9 cellular contexts compared by ENCODE assay signal in genomic region chr4:119238068-119238722, GRCh38. TPM values are rescaled to one million over a fixed set of nuclear protein-coding genes. Genes with fewer than 3 reads are reported as not detected.
DNase-seq lines count a peak whose midpoint lies in the region; ATAC-seq and TF ChIP-seq lines count a peak whose summit lies in the region.
"Had no signal": no experiment of that assay in that cellular context is flagged by ENCODE, and none has a peak within 500 bp of the region (broad histone marks: within the 10 kb centered on the region; RNA-seq: fewer than 3 reads in every experiment).

No MANE protein-coding gene starts in this region.

- H3K27ac ChIP-seq in substantia nigra (ENCODE audit: low read depth, low read length, poor library complexity, severe bottlenecking): no peak overlapping the region
- no peak overlapping the region for H3K27ac ChIP-seq in neural progenitor cell

- DNase-seq in GM10248 (ENCODE audit: extremely low spot score): peak; percentile 41
- peak; percentile 17 for DNase-seq in activated naive CD4-positive, alpha-beta T cell treated with anti-CD3 and anti-CD28 coated beads, Interleukin-2, amount 50 U/mL, for 16 hours
- no peak for DNase-seq in substantia nigra (lab: John Stamatoyannopoulos, UW)
- no peak for DNase-seq in neural progenitor cell (ENCODE audit: low spot score)
- DNase-seq in DMS53 (lab: John Stamatoyannopoulos, UW): no peak
- no peak for DNase-seq in NCI-H1048 (lab: John Stamatoyannopoulos, UW)

- H4K20me1 ChIP-seq in neural progenitor cell (ENCODE audit: low read depth): no peaks in the 10 kb centered on the region

- H3F3A ChIP-seq in neural progenitor cell (ENCODE audit: low read depth): no peaks in the 10 kb centered on the region

- POLR2A ChIA-PET in GM10248 (lab: Yijun Ruan, JAX): interaction anchor here (0.6 to 0.9 kb wide), 2 partner anchors 25 to 58 kb away, joined by 3 to 4 read pairs; partner anchors contain the start of gene USP53

- peaks cover 7% of the 10 kb centered on the region for H3K4me1 Mint-ChIP-seq in neural progenitor cell

- H3K4me3 Mint-ChIP-seq in neural progenitor cell: no peak overlapping the region
- H3K4me3 Mint-ChIP-seq: IgD-negative memory B cell had no signal

- H3K4me1 ChIP-seq in neural progenitor cell: peaks cover 19% of the 10 kb centered on the region

- no peaks in the 10 kb centered on the region for H3K79me2 ChIP-seq in neural progenitor cell (ENCODE audit: low read depth)

- no peaks in the 10 kb centered on the region for H3K9me3 Mint-ChIP-seq in neural progenitor cell
- H3K9me3 Mint-ChIP-seq: IgD-negative memory B cell had no signal

- no peaks in the 10 kb centered on the region for H3K9me3 ChIP-seq in neural progenitor cell (ENCODE audit: low read depth)

- TF ChIP-seq CTCF in GM10248 (IDR thresholded peaks at IDR 0.05; ENCODE audit: control extremely low read depth, extremely low read depth, low read depth, missing control alignments): no peak
- TF ChIP-seq CTCF in neural progenitor cell (IDR thresholded peaks at IDR 0.05): no peak

- H2AFZ ChIP-seq in neural progenitor cell (replicated peaks): no peak overlapping the region

- H3K4me2 ChIP-seq in neural progenitor cell: no peak overlapping the region

- H3K36me3 ChIP-seq in neural progenitor cell: no peaks in the 10 kb centered on the region

- H3K36me3 Mint-ChIP-seq in neural progenitor cell: peaks cover 4% of the 10 kb centered on the region

- no peak overlapping the region for H3K9ac ChIP-seq in neural progenitor cell

- H3K4me3 ChIP-seq in neural progenitor cell: no peak overlapping the region

- no peaks in the 10 kb centered on the region for H3K27me3 ChIP-seq in neural progenitor cell

- H3K27me3 Mint-ChIP-seq in neural progenitor cell (ENCODE audit: insufficient read depth, low read depth): no peaks in the 10 kb centered on the region
- H3K27me3 Mint-ChIP-seq: IgD-negative memory B cell had no signal

- CTCF ChIA-PET in GM10248 (lab: Yijun Ruan, JAX): interaction anchor here (1.0 to 2.4 kb wide), 6 partner anchors 9 to 31 kb away, joined by 3 to 20 read pairs (median 4); partner anchors contain the start of gene USP53

- peak; percentile 88 for ATAC-seq in GM19372 (IDR thresholded peaks at IDR 0.05; ENCODE audit: low read depth, unreplicated experiment)
- ATAC-seq in HG03060 (IDR thresholded peaks at IDR 0.05; ENCODE audit: low read depth, unreplicated experiment): peak; percentile 96

- H3K27ac Mint-ChIP-seq in neural progenitor cell: no peak overlapping the region
- H3K27ac Mint-ChIP-seq: IgD-negative memory B cell had no signal

RNA-seq across cellular contexts. Expression of gene USP53, which starts 25.7 kb away (rescaled TPM):
- total RNA-seq in neural progenitor cell (ENCODE audit: low replicate concordance): 14.6 and 38.7 TPM in 2 replicates

Comparison
In these comparisons a context has a peak if more than half of its experiments do, and no peak if none do; other contexts are left out.
1. DNase-seq: peak in GM10248 (single experiment) and activated naive CD4-positive, alpha-beta T cell treated with anti-CD3 and anti-CD28 coated beads, Interleukin-2, amount 50 U/mL, for 16 hours (single experiment); none in substantia nigra (0 of 49), neural progenitor cell (single experiment), DMS53 (single experiment) and NCI-H1048 (single experiment).